ENCODE assay signal across 9 cellular contexts in the genomic region with DNA sequence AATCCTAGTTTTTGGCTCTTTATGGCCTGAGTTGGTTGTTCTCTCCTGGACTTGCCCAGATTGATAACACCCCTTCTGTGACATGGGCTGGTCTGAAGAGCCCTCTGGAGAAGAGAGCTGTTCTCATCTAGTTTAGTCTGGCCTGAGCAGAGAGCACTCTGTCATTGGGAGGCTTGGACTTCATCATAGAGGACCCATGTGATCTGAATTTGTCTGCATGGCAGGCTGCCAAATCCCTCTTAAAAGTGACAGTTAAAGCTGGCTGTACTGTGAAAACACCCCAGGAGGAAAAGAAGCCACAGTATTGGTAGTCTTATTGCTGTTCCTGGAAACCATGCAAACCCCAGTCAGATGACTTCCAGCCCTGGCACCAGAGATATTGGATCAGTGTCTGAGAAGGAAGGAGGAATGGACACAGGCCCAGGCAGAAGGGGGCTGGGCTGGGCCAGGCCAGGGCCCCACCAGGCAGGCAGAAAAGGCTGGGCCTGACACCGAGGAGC. TPM values are rescaled to one million over a fixed set of nuclear protein-coding genes. Genes with fewer than 3 reads are reported as not detected.
DNase-seq lines count a peak whose midpoint lies in the region; ATAC-seq and TF ChIP-seq lines count a peak whose summit lies in the region.
"Had no signal": no experiment of that assay in that cellular context is flagged by ENCODE, and none has a peak within 500 bp of the region (broad histone marks: within the 10 kb centered on the region; RNA-seq: fewer than 3 reads in every experiment).

No MANE protein-coding gene starts in this region.

- WGBS in suprapubic skin = 43% methylated on average over 1 of the region's 1 CpG

- DNase-seq in DMS153 (lab: John Stamatoyannopoulos, UW) (peak; percentile 98), NCI-H1436 (lab: John Stamatoyannopoulos, UW) (peak; percentile 71), amygdala (lab: John Stamatoyannopoulos, UW) (peak; percentile 22 to 96 (median 82)), hippocampal formation (lab: John Stamatoyannopoulos, UW) (peak; percentile 81 to 92), suprapubic skin (ENCODE audit: low spot score in 2 of 2) (peak; percentile 87 to 91), foreskin keratinocyte (no peak)
- no peak for DNase-seq in naive thymus-derived CD8-positive, alpha-beta T cell

- no peak overlapping the region for H3K4me3 ChIP-seq in suprapubic skin

- H3K4me1 ChIP-seq in suprapubic skin = peaks cover 27% of the 10 kb centered on the region
- H3K4me1 ChIP-seq in foreskin keratinocyte = peaks cover 4% of the 10 kb centered on the region

- no peak for TF ChIP-seq POLR2A in suprapubic skin (IDR thresholded peaks at IDR 0.05)

- H3K36me3 ChIP-seq in suprapubic skin = no peaks in the 10 kb centered on the region

- TF ChIP-seq CTCF in suprapubic skin (IDR thresholded peaks at IDR 0.05) = no peak
- TF ChIP-seq CTCF in foreskin keratinocyte (conservative IDR thresholded peaks at IDR 0.05) = no peak

- H3K27ac Mint-ChIP-seq in naive thymus-derived CD8-positive, alpha-beta T cell = peak overlapping the region in 1 of 10 donors; percentile 75

- H3K9me3 Mint-ChIP-seq in naive thymus-derived CD8-positive, alpha-beta T cell = no peaks in the 10 kb centered on the region
- H3K9me3 Mint-ChIP-seq: activated naive CD4-positive, alpha-beta T cell treated with anti-CD3 and anti-CD28 coated beads, Interleukin-2, amount 50 U/mL, for 72 hours had no signal

- peaks cover 16 to 48% (median 31%) of the 10 kb centered on the region in 4 donors for H3K4me1 Mint-ChIP-seq in naive thymus-derived CD8-positive, alpha-beta T cell

- H3K4me3 Mint-ChIP-seq in naive thymus-derived CD8-positive, alpha-beta T cell = no peak overlapping the region

- H3K27ac ChIP-seq in suprapubic skin (peak overlapping the region; percentile 63), foreskin keratinocyte (no peak overlapping the region)

- peaks cover 0 to 7% (median 0%) of the 10 kb centered on the region in 5 donors for H3K27me3 Mint-ChIP-seq in naive thymus-derived CD8-positive, alpha-beta T cell

- no peak for TF ChIP-seq EP300 in suprapubic skin (IDR thresholded peaks at IDR 0.05)

- no peaks in the 10 kb centered on the region for H3K9me3 ChIP-seq in suprapubic skin

- POLR2A ChIA-PET in naive thymus-derived CD8-positive, alpha-beta T cell (lab: Charles Lee) = no interaction called here

- ATAC-seq in HG02973 (IDR thresholded peaks at IDR 0.05; ENCODE audit: unreplicated experiment) = no peak
- ATAC-seq in naive thymus-derived CD8-positive, alpha-beta T cell = no peak
- ATAC-seq in foreskin keratinocyte = no peak

- H3K27me3 ChIP-seq in suprapubic skin (no peaks in the 10 kb centered on the region), foreskin keratinocyte (peaks cover 19% of the 10 kb centered on the region)

- H3K36me3 Mint-ChIP-seq in naive thymus-derived CD8-positive, alpha-beta T cell = no peaks in the 10 kb centered on the region
- H3K36me3 Mint-ChIP-seq: activated naive CD4-positive, alpha-beta T cell treated with anti-CD3 and anti-CD28 coated beads, Interleukin-2, amount 50 U/mL, for 72 hours had no signal

RNA-seq across cellular contexts. Expression of a gene that starts 3.7 kb away (rescaled TPM):
- total RNA-seq in suprapubic skin (1 to 10 TPM; 1.2 to 3.5 (median 1.7) TPM), foreskin keratinocyte (0.71 and 1.5 TPM in 2 replicates)
- 1 to 10 TPM in 1 of 2 experiments, under 1 TPM in 1; 0.96 to 1.2 TPM for total RNA-seq in naive thymus-derived CD8-positive, alpha-beta T cell
- under 1 TPM; 0.21 to 0.62 (median 0.43) TPM for polyA plus RNA-seq in naive thymus-derived CD8-positive, alpha-beta T cell
- polyA plus RNA-seq in foreskin keratinocyte = 0.31 and 0.64 TPM in 2 replicates

RNA-seq across cellular contexts. Expression of a gene that starts 5.6 kb away (rescaled TPM):
- total RNA-seq in suprapubic skin (10 to 100 TPM in 3 of 4 donors, 1 to 10 TPM in 1; 8.3 to 37.3 (median 30.8) TPM), foreskin keratinocyte (0.04 TPM in 1 of 2 replicates, not detected in the other)
- total RNA-seq in naive thymus-derived CD8-positive, alpha-beta T cell = under 1 TPM in 1 of 2 experiments, not detected in 1; 0.36 TPM
- polyA plus RNA-seq in naive thymus-derived CD8-positive, alpha-beta T cell = 1 to 10 TPM in 2 of 3 donors, under 1 TPM in 1; 0.52 to 1.3 (median 1.2) TPM
- polyA plus RNA-seq in foreskin keratinocyte = 0.03 and 0.06 TPM in 2 replicates

RNA-seq across cellular contexts. Expression of a gene that starts 33.0 kb away (rescaled TPM):
- total RNA-seq in suprapubic skin (10 to 100 TPM; 24.9 to 69.0 (median 58.6) TPM), foreskin keratinocyte (11.9 and 12.3 TPM in 2 replicates)
- 10 to 100 TPM; 26.2 to 26.5 TPM for total RNA-seq in naive thymus-derived CD8-positive, alpha-beta T cell
- polyA plus RNA-seq in naive thymus-derived CD8-positive, alpha-beta T cell = 10 to 100 TPM; 24.1 to 45.2 (median 35.1) TPM
- 17.1 and 18.6 TPM in 2 replicates for polyA plus RNA-seq in foreskin keratinocyte

RNA-seq across cellular contexts. Expression of a gene that starts 40.6 kb away (rescaled TPM):
- total RNA-seq in suprapubic skin (1 to 10 TPM in 1 of 4 donors, not detected in 3; 2.0 TPM), foreskin keratinocyte (not detected in 2 replicates)
- under 1 TPM in 1 of 2 experiments, not detected in 1; 0.23 TPM for total RNA-seq in naive thymus-derived CD8-positive, alpha-beta T cell
- not detected for polyA plus RNA-seq in naive thymus-derived CD8-positive, alpha-beta T cell
- polyA plus RNA-seq in foreskin keratinocyte = not detected in 2 replicates

RNA-seq across cellular contexts. Expression of a gene that starts 57.3 kb away (rescaled TPM):
- total RNA-seq in suprapubic skin = 10 to 100 TPM; 47.1 to 66.6 (median 53.6) TPM
- 10 to 100 TPM; 45.7 to 47.1 TPM for total RNA-seq in naive thymus-derived CD8-positive, alpha-beta T cell
- polyA plus RNA-seq in naive thymus-derived CD8-positive, alpha-beta T cell = 10 to 100 TPM; 19.2 to 29.4 (median 21.2) TPM
- total RNA-seq in foreskin keratinocyte = 10.6 and 12.0 TPM in 2 replicates
- 8.2 and 8.9 TPM in 2 replicates for polyA plus RNA-seq in foreskin keratinocyte

Comparison
In these comparisons a context has a peak if more than half of its experiments do, and no peak if none do; other contexts are left out.
1. DNase-seq: peak in DMS153 (single experiment), NCI-H1436 (single experiment), amygdala (56 of 56), hippocampal formation (2 of 2) and suprapubic skin (2 of 2); none in naive thymus-derived CD8-positive, alpha-beta T cell (0 of 10) and foreskin keratinocyte (0 of 2).